Comparison of ENCODE assay signal across 11 cellular contexts in genomic region chr12:38711055-38711454, GRCh38.
A peak's percentile ranks its signal among the peaks of the same experiment; 100 is the strongest.
DNase-seq lines count a peak whose midpoint lies in the region; ATAC-seq and TF ChIP-seq lines count a peak whose summit lies in the region.
"Had no signal": no experiment of that assay in that cellular context is flagged by ENCODE, and none has a peak within 500 bp of the region (broad histone marks: within the 10 kb centered on the region; RNA-seq: fewer than 3 reads in every experiment).

No MANE protein-coding gene starts in this region.

- no peaks in the 10 kb centered on the region for H3K4me1 ChIP-seq in CD8-positive, alpha-beta memory T cell (ENCODE audit: insufficient read depth, low read length)

- DNase-seq in fibroblast of the aortic adventitia (ENCODE audit: low read depth) (peak; percentile 36), NCI-H2196 treated with DMSO at 0.1 percent for 48 hours (lab: John Stamatoyannopoulos, UW; ENCODE audit: unreplicated experiment) (no peak), cerebellum (ENCODE audit: low spot score) (no peak), cerebellar cortex (ENCODE audit: low spot score) (no peak)
- no peak for DNase-seq in CD8-positive, alpha-beta memory T cell
- DNase-seq: midbrain, substantia nigra, T1000 had no signal

- H3K4me1 Mint-ChIP-seq in CD8-positive, alpha-beta memory T cell = no peaks in the 10 kb centered on the region

- no peak overlapping the region for H3K27ac Mint-ChIP-seq in CD8-positive, alpha-beta memory T cell

- H3K4me3 ChIP-seq in fibroblast of the aortic adventitia (ENCODE audit: low read depth, low read length) = no peak overlapping the region
- no peak overlapping the region for H3K4me3 ChIP-seq in CD8-positive, alpha-beta memory T cell (ENCODE audit: low read length)

- H3K4me3 Mint-ChIP-seq in CD8-positive, alpha-beta memory T cell = no peak overlapping the region

- no peaks in the 10 kb centered on the region for H3K36me3 ChIP-seq in CD8-positive, alpha-beta memory T cell (ENCODE audit: insufficient read depth, low read length)

- no peaks in the 10 kb centered on the region for H3K27me3 ChIP-seq in CD8-positive, alpha-beta memory T cell (ENCODE audit: insufficient read depth, low read length, poor library complexity, severe bottlenecking)

- no peak for TF ChIP-seq CTCF in fibroblast of the aortic adventitia (IDR thresholded peaks at IDR 0.05; ENCODE audit: insufficient read depth, low read length)

- CTCF ChIA-PET in CD8-positive, alpha-beta memory T cell (lab: Charles Lee) = no interaction called here

- ATAC-seq in GM18909 (IDR thresholded peaks at IDR 0.05; ENCODE audit: poor library complexity, unreplicated experiment) (peak; percentile 88), GM21576 (IDR thresholded peaks at IDR 0.05; ENCODE audit: unreplicated experiment) (peak; percentile 76), HG03280 (IDR thresholded peaks at IDR 0.05; ENCODE audit: unreplicated experiment) (peak; percentile 92)

- H3K9me3 ChIP-seq in CD8-positive, alpha-beta memory T cell (ENCODE audit: low read length) = no peaks in the 10 kb centered on the region

- no peaks in the 10 kb centered on the region for H3K27me3 Mint-ChIP-seq in CD8-positive, alpha-beta memory T cell

- H3K36me3 Mint-ChIP-seq in CD8-positive, alpha-beta memory T cell = peaks cover 0 to 7% (median 0%) of the 10 kb centered on the region in 3 donors

- peaks cover 0 to 4% (median 1%) of the 10 kb centered on the region in 5 donors for H3K9me3 Mint-ChIP-seq in CD8-positive, alpha-beta memory T cell

- no peak overlapping the region for H3K27ac ChIP-seq in CD8-positive, alpha-beta memory T cell (ENCODE audit: low read depth, low read length)

- POLR2A ChIA-PET in CD8-positive, alpha-beta memory T cell (lab: Charles Lee) = no interaction called here
